ENCODE assay signal across 20 cellular contexts in genomic region chr15:58602823-58603222, GRCh38.
DNase-seq lines count a peak whose midpoint lies in the region; ATAC-seq, FAIRE-seq and TF ChIP-seq lines count a peak whose summit lies in the region.
"Had no signal": no experiment of that assay in that cellular context is flagged by ENCODE, and none has a peak within 500 bp of the region (broad histone marks: within the 10 kb centered on the region; RNA-seq: fewer than 3 reads in every experiment).

No MANE protein-coding gene starts in this region.

- ATAC-seq in A549, result no peak
- ATAC-seq in IMR-90 (ENCODE audit: low read depth), result no peak

- H2AFZ ChIP-seq in IMR-90 (replicated peaks; ENCODE audit: low read length, poor library complexity), result no peak overlapping the region

- H3K56ac ChIP-seq in IMR-90 (ENCODE audit: extremely low read depth, insufficient read depth, low read length), result no peak overlapping the region

- TF ChIP-seq POLR2A in A549 (IDR thresholded peaks at IDR 0.05; ENCODE audit: low read length) (no peak), IMR-90 (IDR thresholded peaks at IDR 0.05; ENCODE audit: low read depth, low read length) (no peak), thyroid gland (IDR thresholded peaks at IDR 0.05) (no peak)

- intact Hi-C loops in IMR-90 (cut with micrococcal nuclease) (no loop called here), thyroid gland (cut with DNase I) (no loop called here)

- H3K9ac ChIP-seq in IMR-90 (ENCODE audit: low read depth, low read length), result no peak overlapping the region
- H3K9ac ChIP-seq: BLaER1 treated with 17β-estradiol and CSF1 and Interleukin-3, amounts not matched to agents 10 nM and 100 nM had no signal

- dilution Hi-C loops in IMR-90 (cut with HindIII; ENCODE audit: low sequenced_read_pairs, unreplicated experiment), result no loop called here

- no TSS peak for BruUV-seq in IMR-90 (replicated peaks; lab: Mats Ljungman, UMichigan)

- no peak overlapping the region for H4K5ac ChIP-seq in IMR-90 (ENCODE audit: low read depth, low read length)

- no peak overlapping the region for H2BK15ac ChIP-seq in IMR-90 (ENCODE audit: low read depth, low read length)

- no peak overlapping the region for H2BK20ac ChIP-seq in IMR-90 (ENCODE audit: low read depth, low read length)

- H3K9me3 ChIP-seq in A549 (no peaks in the 10 kb centered on the region), IMR-90 (ENCODE audit: control insufficient read depth, insufficient read depth, low read length) (no peaks in the 10 kb centered on the region), thyroid gland (no peaks in the 10 kb centered on the region)

- no peak overlapping the region for H3K4ac ChIP-seq in IMR-90 (ENCODE audit: low read depth, low read length)

- H2BK5ac ChIP-seq in IMR-90 (ENCODE audit: low read depth, low read length, poor library complexity, severe bottlenecking), result no peak overlapping the region

- H2BK120ac ChIP-seq in IMR-90 (ENCODE audit: low read depth, low read length), result no peak overlapping the region

- H3K79me1 ChIP-seq in IMR-90 (ENCODE audit: low read depth in 1 of 2, low read length in 2 of 2), result peaks cover 21 to 37% of the 10 kb centered on the region in 2 experiments

- CTCF ChIA-PET in A549 (lab: Yijun Ruan, JAX) (interaction anchor here (0.7 kb wide), 1 partner anchor 17 kb away, joined by 3 read pairs; no protein-coding TSS in a partner anchor), IMR-90 (lab: Yijun Ruan, JAX) (interaction anchor here (0.6 kb wide), 1 partner anchor 134 kb away, joined by 3 read pairs; no protein-coding TSS in a partner anchor)

- H3K4me3 ChIP-seq in A549, result no peak overlapping the region
- no peak overlapping the region for H3K4me3 ChIP-seq in IMR-90 (ENCODE audit: insufficient read depth, low read depth, low read length)
- no peak overlapping the region for H3K4me3 ChIP-seq in thyroid gland (replicated peaks in 1 of 3)
- H3K4me3 ChIP-seq: BLaER1 treated with 17β-estradiol and CSF1 and Interleukin-3, amounts not matched to agents 10 nM and 100 nM had no signal

- no peak overlapping the region for H3K23ac ChIP-seq in IMR-90 (ENCODE audit: low read depth, low read length)

- no peaks in the 10 kb centered on the region for H3K27me3 ChIP-seq in IMR-90 (ENCODE audit: control insufficient read depth, insufficient read depth, low read length)
- H3K27me3 ChIP-seq in thyroid gland, result no peaks in the 10 kb centered on the region
- H3K27me3 ChIP-seq: BLaER1 treated with 17β-estradiol and CSF1 and Interleukin-3, amounts not matched to agents 10 nM and 100 nM had no signal

- POLR2A ChIA-PET in A549 (lab: Yijun Ruan, JAX), result no interaction called here
- POLR2A ChIA-PET in IMR-90 (lab: Charles Lee; ENCODE audit: unreplicated experiment), result no interaction called here

- no peak overlapping the region for H4K8ac ChIP-seq in IMR-90 (ENCODE audit: low read depth in 2 of 2, low read length in 2 of 2)

- no peak overlapping the region for H3K18ac ChIP-seq in IMR-90 (ENCODE audit: low read depth, low read length)

- H3K36me3 ChIP-seq in IMR-90 (ENCODE audit: control insufficient read depth, insufficient read depth, low read length) (peaks cover 9% of the 10 kb centered on the region), thyroid gland (no peaks in the 10 kb centered on the region)

- no peak for TF ChIP-seq EP300 in A549 (IDR thresholded peaks at IDR 0.05)

- H3K4me2 ChIP-seq in A549 (no peak overlapping the region), IMR-90 (ENCODE audit: low read depth, low read length) (no peak overlapping the region)
- H3K4me2 ChIP-seq: BLaER1 treated with 17β-estradiol and CSF1 and Interleukin-3, amounts not matched to agents 10 nM and 100 nM had no signal

- no peak overlapping the region for H3K14ac ChIP-seq in IMR-90 (replicated peaks; ENCODE audit: low read depth, low read length)

- TF ChIP-seq RAD21 in A549 (conservative IDR thresholded peaks at IDR 0.05 in 1 of 2, IDR thresholded peaks at IDR 0.05 in 1 of 2) (no peak), IMR-90 (IDR thresholded peaks at IDR 0.05; ENCODE audit: low read length) (no peak)

- no peaks in the 10 kb centered on the region; the same call in 1 of the 2 replicates for H3K9me1 ChIP-seq in IMR-90 (ENCODE audit: insufficient read depth, low read length)

- TF ChIP-seq CTCF in A549 (IDR thresholded peaks at IDR 0.05), result no peak
- TF ChIP-seq CTCF in C4-2B (conservative IDR thresholded peaks at IDR 0.05), result no peak
- TF ChIP-seq CTCF in IMR-90 (conservative IDR thresholded peaks at IDR 0.05; ENCODE audit: low read depth, low read length), result no peak
- no peak for TF ChIP-seq CTCF in thyroid gland (IDR thresholded peaks at IDR 0.05)

- in situ Hi-C loops in IMR-90 (cut with MboI; ENCODE audit: low sequenced_read_pairs), result no loop called here

- H3K27ac ChIP-seq in A549 (no peak overlapping the region), C4-2B (peak overlapping the region; percentile 43; the same call in 1 of the 2 replicates), IMR-90 (ENCODE audit: insufficient read depth, low read length) (no peak overlapping the region), thyroid gland (no peak overlapping the region)
- H3K27ac ChIP-seq: BLaER1 treated with 17β-estradiol and CSF1 and Interleukin-3, amounts not matched to agents 10 nM and 100 nM had no signal

- 61% methylated on average over 2 of the region's 2 CpGs for WGBS in A549 (ENCODE audit: missing lambda C conversion rate)
- WGBS in IMR-90 (ENCODE audit: extremely low coverage in 2 of 2, insufficient read length in 1 of 2), 2 experiments, result no CpG with 5 or more reads among the region's 2 CpGs
- WGBS in thyroid gland, 2 donors, result 79 to 81% methylated on average over 2 of the region's 2 CpGs

- H4K91ac ChIP-seq in IMR-90 (ENCODE audit: insufficient read depth, low read depth, low read length), result no peak overlapping the region

- no peak for DNase-seq in A549 (ENCODE audit: low read depth in 1 of 2, low spot score in 1 of 2)
- no peak for DNase-seq in IMR-90
- DNase-seq in thyroid gland, result no peak
- DNase-seq in iPS-NIHi7 (ENCODE audit: extremely low spot score), result no peak
- DNase-seq in NCI-H2196 treated with DMSO at 0.1 percent for 48 hours (lab: John Stamatoyannopoulos, UW; ENCODE audit: unreplicated experiment), result no peak
- DNase-seq: 8988T; AML-193; CD4-positive, alpha-beta memory T cell; CD4-positive, CD25-positive, alpha-beta regulatory T cell; CD8-positive, alpha-beta memory T cell; COR-L47; DMS79 treated with DMSO at 0.1 percent for 48 hours; GF-D8 had no signal

- H3K4me1 ChIP-seq in A549 (no peaks in the 10 kb centered on the region), IMR-90 (ENCODE audit: control insufficient read depth, insufficient read depth, low read length) (peaks cover 3% of the 10 kb centered on the region), thyroid gland (no peaks in the 10 kb centered on the region)

- FAIRE-seq in A549 (lab: Jason Lieb, UNC), result no peak
- FAIRE-seq: A204.1, D721Med, G401.6, GM12891, GM19239 had no signal

- no peaks in the 10 kb centered on the region for H4K20me1 ChIP-seq in IMR-90 (ENCODE audit: insufficient read depth, low read length)

- H2AK5ac ChIP-seq in IMR-90 (ENCODE audit: low read depth, low read length), result no peak overlapping the region

- no peak overlapping the region for H2AK9ac ChIP-seq in IMR-90 (replicated peaks; ENCODE audit: low read depth, low read length, poor library complexity)

TF ChIP-seq in A549, 52 proteins besides CTCF, POLR2A, EP300 and RAD21:
- TF ChIP-seq ESRRA (IDR thresholded peaks at IDR 0.05; ENCODE audit: borderline replicate concordance, low read length) (no peak), MAFK (IDR thresholded peaks at IDR 0.05; ENCODE audit: partially characterized antibody) (peak; percentile 82)

TF ChIP-seq in IMR-90, 13 proteins besides CTCF, POLR2A, EP300 and RAD21:
- TF ChIP-seq FOS (IDR thresholded peaks at IDR 0.05; ENCODE audit: low read depth, low read length) (no peak), MAFK (IDR thresholded peaks at IDR 0.05; ENCODE audit: low read depth, low read length) (peak; percentile 79)
